In the genomic region with DNA sequence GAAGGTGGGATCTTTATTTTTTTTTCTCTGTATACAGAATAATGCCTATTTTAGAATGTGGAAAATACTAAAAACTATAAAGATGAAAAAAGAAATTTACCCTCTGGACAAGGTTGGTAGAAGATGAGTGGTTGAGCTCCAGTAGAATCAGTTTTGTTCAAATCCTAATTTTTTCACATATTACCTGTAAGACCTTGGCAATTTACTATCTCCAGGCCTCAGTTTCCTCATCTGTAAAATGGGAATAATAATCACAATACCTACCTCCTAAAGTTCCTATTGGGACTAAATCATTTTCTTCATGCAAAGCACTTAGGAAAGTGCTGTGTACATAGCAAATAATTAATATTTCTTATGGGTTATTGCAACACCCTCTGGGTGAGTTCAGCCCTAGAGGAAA, we compare ENCODE assay signal across 22 cellular contexts. TPM values are rescaled to one million over a fixed set of nuclear protein-coding genes. Genes with fewer than 3 reads are reported as not detected.
DNase-seq lines count a peak whose midpoint lies in the region; ATAC-seq and TF ChIP-seq lines count a peak whose summit lies in the region.
"Had no signal": no experiment of that assay in that cellular context is flagged by ENCODE, and none has a peak within 500 bp of the region (broad histone marks: within the 10 kb centered on the region; RNA-seq: fewer than 3 reads in every experiment).

No MANE protein-coding gene starts in this region.

- TF ChIP-seq POLR2A in esophagus muscularis mucosa (IDR thresholded peaks at IDR 0.05; ENCODE audit: low read depth) (no peak), sigmoid colon (IDR thresholded peaks at IDR 0.05) (no peak)

- peaks cover 30 to 83% of the 10 kb centered on the region in 2 donors for H3K4me1 ChIP-seq in ascending aorta
- H3K4me1 ChIP-seq in esophagus muscularis mucosa: peaks cover 58 to 100% (median 100%) of the 10 kb centered on the region in 4 donors
- peaks cover 0 to 93% (median 75%) of the 10 kb centered on the region in 4 donors for H3K4me1 ChIP-seq in sigmoid colon
- peaks cover 0 to 98% (median 72%) of the 10 kb centered on the region in 4 donors for H3K4me1 ChIP-seq in tibial artery
- no peaks in the 10 kb centered on the region for H3K4me1 ChIP-seq in CD8-positive, alpha-beta memory T cell (ENCODE audit: insufficient read depth, low read length)

- H3K4me3 Mint-ChIP-seq in CD8-positive, alpha-beta memory T cell: no peak overlapping the region
- H3K4me3 Mint-ChIP-seq: activated naive CD8-positive, alpha-beta T cell treated with anti-CD3 and anti-CD28 coated beads, Interleukin-2, amount 50 U/mL, for 24 hours; GM23338; neural progenitor cell had no signal

- POLR2A ChIA-PET in CD8-positive, alpha-beta memory T cell (lab: Charles Lee): no interaction called here

- no peaks in the 10 kb centered on the region for H3K4me1 Mint-ChIP-seq in CD8-positive, alpha-beta memory T cell
- H3K4me1 Mint-ChIP-seq: activated naive CD8-positive, alpha-beta T cell treated with anti-CD3 and anti-CD28 coated beads, Interleukin-2, amount 50 U/mL, for 24 hours had no signal

- H3K36me3 ChIP-seq in ascending aorta: no peaks in the 10 kb centered on the region
- peaks cover 0 to under 1% (median 0%) of the 10 kb centered on the region in 4 donors for H3K36me3 ChIP-seq in esophagus muscularis mucosa
- peaks cover 0 to 4% (median 0%) of the 10 kb centered on the region in 4 donors for H3K36me3 ChIP-seq in sigmoid colon
- no peaks in the 10 kb centered on the region for H3K36me3 ChIP-seq in tibial artery
- H3K36me3 ChIP-seq in CD8-positive, alpha-beta memory T cell (ENCODE audit: insufficient read depth, low read length): no peaks in the 10 kb centered on the region
- H3K36me3 ChIP-seq: MG63, neural progenitor cell had no signal

- H3K27ac ChIP-seq in ascending aorta: peak overlapping the region; percentile 70 to 77
- peak overlapping the region; percentile 81 to 97 (median 88) for H3K27ac ChIP-seq in esophagus muscularis mucosa (replicated peaks in 1 of 4)
- H3K27ac ChIP-seq in sigmoid colon: peak overlapping the region; percentile 64 to 90 (median 76)
- peak overlapping the region; percentile 72 to 80 for H3K27ac ChIP-seq in tibial artery
- no peak overlapping the region for H3K27ac ChIP-seq in CD8-positive, alpha-beta memory T cell (ENCODE audit: low read depth, low read length)
- H3K27ac ChIP-seq: neural progenitor cell, VCaP had no signal

- H3K9me3 ChIP-seq in ascending aorta (no peaks in the 10 kb centered on the region), esophagus muscularis mucosa (no peaks in the 10 kb centered on the region), sigmoid colon (no peaks in the 10 kb centered on the region), tibial artery (no peaks in the 10 kb centered on the region)
- H3K9me3 ChIP-seq in CD8-positive, alpha-beta memory T cell (ENCODE audit: low read length): no peaks in the 10 kb centered on the region
- H3K9me3 ChIP-seq: MG63 had no signal

- CTCF ChIA-PET in CD8-positive, alpha-beta memory T cell (lab: Charles Lee): interaction anchor here (1.1 kb wide), 1 partner anchor 26 kb away, joined by 3 read pairs; no protein-coding TSS in a partner anchor

- no peak for ATAC-seq in left colon
- ATAC-seq: activated naive CD8-positive, alpha-beta T cell treated with anti-CD3 and anti-CD28 coated beads, Interleukin-2, amount 50 U/mL, for 24 hours; GM12878 had no signal

- TF ChIP-seq EP300 in esophagus muscularis mucosa (IDR thresholded peaks at IDR 0.05) (no peak), sigmoid colon (IDR thresholded peaks at IDR 0.05) (no peak)

- no peaks in the 10 kb centered on the region for H3K9me3 Mint-ChIP-seq in CD8-positive, alpha-beta memory T cell
- H3K9me3 Mint-ChIP-seq: activated naive CD8-positive, alpha-beta T cell treated with anti-CD3 and anti-CD28 coated beads, Interleukin-2, amount 50 U/mL, for 24 hours; GM23338; neural progenitor cell had no signal

- DNase-seq in ascending aorta (ENCODE audit: low spot score in 2 of 2): no peak
- no peak for DNase-seq in esophagus muscularis mucosa (ENCODE audit: extremely low spot score)
- DNase-seq in sigmoid colon: no peak
- DNase-seq in tibial artery: no peak
- no peak for DNase-seq in left colon
- no peak for DNase-seq in CD8-positive, alpha-beta memory T cell
- no peak for DNase-seq in NCI-H1105 treated with DMSO at 0.1 percent for 48 hours (lab: John Stamatoyannopoulos, UW)
- DNase-seq: activated CD4-positive, alpha-beta T cell treated with anti-CD3 and anti-CD28 coated beads, Interleukin-2, amount 50 U/mL, for 4 hours; activated effector memory CD4-positive, alpha-beta T cell treated with anti-CD3 and anti-CD28 coated beads, Interleukin-2, amount 50 U/mL, for 16 hours; activated naive CD8-positive, alpha-beta T cell treated with anti-CD3 and anti-CD28 coated beads, Interleukin-2, amount 50 U/mL, for 24 hours; DMS79; foreskin melanocyte; kidney glomerular epithelial cell; MG63; NCI-H1694 treated with DMSO at 0.1 percent for 48 hours; NCI-H226; trophoblast cell had no signal

- H3K4me3 ChIP-seq in ascending aorta (peak overlapping the region; percentile 35 to 57), esophagus muscularis mucosa (peak overlapping the region in 3 of 4 donors; percentile 25 to 45 (median 36)), sigmoid colon (no peak overlapping the region), tibial artery (peak overlapping the region in 1 of 2 donors; percentile 37)
- no peak overlapping the region for H3K4me3 ChIP-seq in CD8-positive, alpha-beta memory T cell (ENCODE audit: low read length)
- H3K4me3 ChIP-seq: GM12878, GM23338, MG63, neural progenitor cell had no signal

- no peak overlapping the region for H3K27ac Mint-ChIP-seq in CD8-positive, alpha-beta memory T cell
- H3K27ac Mint-ChIP-seq: activated naive CD8-positive, alpha-beta T cell treated with anti-CD3 and anti-CD28 coated beads, Interleukin-2, amount 50 U/mL, for 24 hours; GM23338; neural progenitor cell had no signal

- no peaks in the 10 kb centered on the region for H3K27me3 ChIP-seq in ascending aorta
- no peaks in the 10 kb centered on the region for H3K27me3 ChIP-seq in esophagus muscularis mucosa
- H3K27me3 ChIP-seq in sigmoid colon: no peaks in the 10 kb centered on the region
- H3K27me3 ChIP-seq in tibial artery: no peaks in the 10 kb centered on the region
- no peaks in the 10 kb centered on the region for H3K27me3 ChIP-seq in CD8-positive, alpha-beta memory T cell (ENCODE audit: insufficient read depth, low read length, poor library complexity, severe bottlenecking)
- H3K27me3 ChIP-seq: MG63, neural progenitor cell had no signal

- TF ChIP-seq CTCF in ascending aorta (IDR thresholded peaks at IDR 0.05): no peak
- no peak for TF ChIP-seq CTCF in esophagus muscularis mucosa (IDR thresholded peaks at IDR 0.05)
- no peak for TF ChIP-seq CTCF in sigmoid colon (IDR thresholded peaks at IDR 0.05)
- TF ChIP-seq CTCF in tibial artery (IDR thresholded peaks at IDR 0.05): no peak

- no peaks in the 10 kb centered on the region for H3K36me3 Mint-ChIP-seq in CD8-positive, alpha-beta memory T cell
- H3K36me3 Mint-ChIP-seq: neural progenitor cell had no signal

- intact Hi-C loops in ascending aorta (cut with DNase I) (no loop called here), esophagus muscularis mucosa (cut with DNase I) (no loop called here), sigmoid colon (cut with DNase I) (no loop called here), tibial artery (cut with DNase I; ENCODE audit: low total_unique reads) (no loop called here), left colon (cut with DNase I, micrococcal nuclease) (no loop called here)

- H3K27me3 Mint-ChIP-seq in CD8-positive, alpha-beta memory T cell: peaks cover 0 to 7% of the 10 kb centered on the region in 2 donors
- H3K27me3 Mint-ChIP-seq: activated naive CD8-positive, alpha-beta T cell treated with anti-CD3 and anti-CD28 coated beads, Interleukin-2, amount 50 U/mL, for 24 hours had no signal

RNA-seq across cellular contexts. Expression of gene DAAM2, which starts 28.4 kb away (rescaled TPM):
- total RNA-seq in ascending aorta (44.0 TPM), esophagus muscularis mucosa (100 to 1,000 TPM; 221 to 446 (median 392) TPM), sigmoid colon (10 to 100 TPM; 23.2 to 53.2 (median 35.4) TPM), left colon (1 to 10 TPM; 7.1 to 9.8 TPM)
- polyA plus RNA-seq in sigmoid colon: 1 to 10 TPM; 4.2 to 8.5 (median 8.3) TPM
- total RNA-seq in CD8-positive, alpha-beta memory T cell: not detected
- not detected for polyA plus RNA-seq in CD8-positive, alpha-beta memory T cell
- total RNA-seq: T-helper 2 cell treated with Interferon-gamma antibody and Interleukin-4, amounts not matched to agents 100 ng/mL and 5 ng/mL, for 36 hours had no signal

Comparison
In these comparisons a context has a peak if more than half of its experiments do, and no peak if none do; other contexts are left out.
1. H3K4me3 ChIP-seq: peak in ascending aorta (2 of 2) and esophagus muscularis mucosa (3 of 4); none in sigmoid colon (0 of 4) and CD8-positive, alpha-beta memory T cell (single experiment).
2. RNA of gene DAAM2, which starts 28.4 kb away (total RNA-seq): 221 to 446 TPM in esophagus muscularis mucosa, 23.2 to 53.2 TPM in sigmoid colon, 44.0 TPM in ascending aorta (single experiment) and 7.1 to 9.8 TPM in left colon; not detected in CD8-positive, alpha-beta memory T cell; every median in the first group is over 4 times any median in the second.